ENCODE assay signal across 2 cellular contexts in the genomic region with DNA sequence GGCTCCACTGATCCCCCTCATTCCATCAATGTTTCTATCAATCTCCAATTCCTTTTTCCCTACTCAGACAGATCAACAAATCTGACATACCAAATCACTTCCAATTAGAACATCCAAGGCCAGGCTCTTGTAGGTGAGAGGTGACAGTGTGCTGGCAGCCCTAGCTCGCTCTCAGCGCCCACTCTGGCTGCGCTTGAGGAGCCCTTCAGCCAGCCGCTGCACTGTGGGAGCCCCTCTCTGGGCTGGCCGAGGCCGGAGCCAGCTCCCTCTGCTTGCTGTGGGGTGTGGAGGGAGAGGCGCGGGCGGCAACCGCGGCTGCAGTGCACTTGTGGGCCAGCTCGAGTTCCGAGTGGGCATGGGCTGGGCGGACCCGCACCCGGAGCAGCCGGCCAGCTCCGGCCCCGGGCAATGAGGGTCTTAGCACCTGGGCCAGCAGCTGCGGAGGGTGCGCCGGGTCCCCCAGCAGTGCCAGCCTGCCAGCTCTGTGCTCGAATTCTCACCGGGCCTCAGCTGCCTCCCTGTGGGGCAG.
A peak's percentile ranks its signal among the peaks of the same experiment; 100 is the strongest.
TF ChIP-seq lines count a peak whose summit lies in the region.

No MANE protein-coding gene starts in this region.

TF ChIP-seq in HepG2, 621 proteins besides CTCF, POLR2A, EP300 and RAD21:
- TF ChIP-seq, protein P1, sequence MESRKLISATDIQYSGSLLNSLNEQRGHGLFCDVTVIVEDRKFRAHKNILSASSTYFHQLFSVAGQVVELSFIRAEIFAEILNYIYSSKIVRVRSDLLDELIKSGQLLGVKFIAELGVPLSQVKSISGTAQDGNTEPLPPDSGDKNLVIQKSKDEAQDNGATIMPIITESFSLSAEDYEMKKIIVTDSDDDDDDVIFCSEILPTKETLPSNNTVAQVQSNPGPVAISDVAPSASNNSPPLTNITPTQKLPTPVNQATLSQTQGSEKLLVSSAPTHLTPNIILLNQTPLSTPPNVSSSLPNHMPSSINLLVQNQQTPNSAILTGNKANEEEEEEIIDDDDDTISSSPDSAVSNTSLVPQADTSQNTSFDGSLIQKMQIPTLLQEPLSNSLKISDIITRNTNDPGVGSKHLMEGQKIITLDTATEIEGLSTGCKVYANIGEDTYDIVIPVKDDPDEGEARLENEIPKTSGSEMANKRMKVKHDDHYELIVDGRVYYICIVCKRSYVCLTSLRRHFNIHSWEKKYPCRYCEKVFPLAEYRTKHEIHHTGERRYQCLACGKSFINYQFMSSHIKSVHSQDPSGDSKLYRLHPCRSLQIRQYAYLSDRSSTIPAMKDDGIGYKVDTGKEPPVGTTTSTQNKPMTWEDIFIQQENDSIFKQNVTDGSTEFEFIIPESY (CRISPR knock-in tag; IDR thresholded peaks at IDR 0.05): peak; percentile 55
- TF ChIP-seq ZNF850 (CRISPR knock-in tag; conservative IDR thresholded peaks at IDR 0.05): peak; percentile 98
- no peak for TF ChIP-seq HCFC1 (IDR thresholded peaks at IDR 0.05; ENCODE audit: low read depth, low read length)

TF ChIP-seq in WTC11, 78 proteins besides CTCF, POLR2A, EP300 and RAD21:
- TF ChIP-seq, protein P2, sequence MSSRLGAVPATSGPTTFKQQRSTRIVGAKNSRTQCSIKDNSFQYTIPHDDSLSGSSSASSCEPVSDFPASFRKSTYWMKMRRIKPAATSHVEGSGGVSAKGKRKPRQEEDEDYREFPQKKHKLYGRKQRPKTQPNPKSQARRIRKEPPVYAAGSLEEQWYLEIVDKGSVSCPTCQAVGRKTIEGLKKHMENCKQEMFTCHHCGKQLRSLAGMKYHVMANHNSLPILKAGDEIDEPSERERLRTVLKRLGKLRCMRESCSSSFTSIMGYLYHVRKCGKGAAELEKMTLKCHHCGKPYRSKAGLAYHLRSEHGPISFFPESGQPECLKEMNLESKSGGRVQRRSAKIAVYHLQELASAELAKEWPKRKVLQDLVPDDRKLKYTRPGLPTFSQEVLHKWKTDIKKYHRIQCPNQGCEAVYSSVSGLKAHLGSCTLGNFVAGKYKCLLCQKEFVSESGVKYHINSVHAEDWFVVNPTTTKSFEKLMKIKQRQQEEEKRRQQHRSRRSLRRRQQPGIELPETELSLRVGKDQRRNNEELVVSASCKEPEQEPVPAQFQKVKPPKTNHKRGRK (CRISPR knock-in tag; IDR thresholded peaks at IDR 0.05; ENCODE audit: borderline replicate concordance): 0 out of 2 replicates have a peak, but pooled peaks have one; percentile 13
- TF ChIP-seq ZNF671 (CRISPR knock-in tag; IDR thresholded peaks at IDR 0.05): no peak
